ENCODE assay signal across 1 cellular context in genomic region chr16:3234543-3235541, GRCh38.
TF ChIP-seq lines count a peak whose summit lies in the region.

Gene ZNF200 (minus strand): TSS chr16:3235158. CDS start chr16:3233755, 1,403 bp downstream.

TF ChIP-seq in K562, 482 proteins besides CTCF, POLR2A, EP300 and RAD21 (continued from another document and continues in another):
- TF ChIP-seq KHSRP (IDR thresholded peaks at IDR 0.05) (peak; percentile 96), BCL6 (CRISPR knock-in tag; IDR thresholded peaks at IDR 0.05) (no peak), TAF9B (IDR thresholded peaks at IDR 0.05; ENCODE audit: partially characterized antibody) (no peak), HEY1 (CRISPR knock-in tag; IDR thresholded peaks at IDR 0.05; ENCODE audit: borderline replicate concordance) (no peak), POLR3A (IDR thresholded peaks at IDR 0.05; ENCODE audit: borderline replicate concordance, extremely low read depth, insufficient read depth, insufficient read length) (no peak), CTCFL (IDR thresholded peaks at IDR 0.05; ENCODE audit: borderline replicate concordance, insufficient read depth, low read depth, low read length, poor library complexity, severe bottlenecking) (no peak), SRSF7 (optimal IDR thresholded peaks at IDR 0.05; ENCODE audit: low read depth, low read length) (no peak), HMG20B (CRISPR knock-in tag; IDR thresholded peaks at IDR 0.05) (no peak), ZC3H11A (IDR thresholded peaks at IDR 0.05; ENCODE audit: low read depth, low read length) (no peak), U2AF1 (optimal IDR thresholded peaks at IDR 0.05; ENCODE audit: low read depth, low read length) (no peak), RBM17 (IDR thresholded peaks at IDR 0.05; ENCODE audit: borderline replicate concordance, low read depth, low read length) (no peak), MGA (IDR thresholded peaks at IDR 0.05) (peak; percentile 71), RBM25 (IDR thresholded peaks at IDR 0.05; ENCODE audit: low read depth, low read length, severe bottlenecking) (no peak), KAT2B (IDR thresholded peaks at IDR 0.05; ENCODE audit: low read depth, low read length) (no peak), CREB3 (tag; conservative IDR thresholded peaks at IDR 0.05; ENCODE audit: low read depth) (peak; percentile 76; the same call in 1 of the 2 replicates), TSHZ1 (CRISPR knock-in tag; IDR thresholded peaks at IDR 0.05) (no peak), ZNF232 (CRISPR knock-in tag; IDR thresholded peaks at IDR 0.05) (0 out of 2 replicates have a peak, but pooled peaks have one; percentile 5), USF2 (CRISPR knock-in tag; IDR thresholded peaks at IDR 0.05) (no peak), NKRF (IDR thresholded peaks at IDR 0.05; ENCODE audit: borderline replicate concordance) (peak; percentile 89), ADNP (tag; IDR thresholded peaks at IDR 0.05) (no peak), KDM1A (IDR thresholded peaks at IDR 0.05) (no peak), TBP (optimal IDR thresholded peaks at IDR 0.05; ENCODE audit: low read depth, low read length) (peak; percentile 43), ARID3B (CRISPR knock-in tag; IDR thresholded peaks at IDR 0.05; ENCODE audit: borderline replicate concordance) (no peak), SNIP1 (IDR thresholded peaks at IDR 0.05; ENCODE audit: low read depth) (no peak), BRD4 (IDR thresholded peaks at IDR 0.05) (no peak), CHCHD3 (CRISPR knock-in tag; IDR thresholded peaks at IDR 0.05) (no peak), RHOXF2B (CRISPR knock-in tag; conservative IDR thresholded peaks at IDR 0.05) (no peak), CGGBP1 (CRISPR knock-in tag; IDR thresholded peaks at IDR 0.05) (no peak), KDM5B (IDR thresholded peaks at IDR 0.05; ENCODE audit: insufficient replicate concordance, low read depth, low read length) (peak; percentile 64), GABPB2 (CRISPR knock-in tag; conservative IDR thresholded peaks at IDR 0.05) (no peak), ZNF75A (CRISPR knock-in tag; IDR thresholded peaks at IDR 0.05) (no peak), BRCA1 (IDR thresholded peaks at IDR 0.05) (no peak), BRCA1 (CRISPR knock-in tag; IDR thresholded peaks at IDR 0.05) (no peak), JUND (IDR thresholded peaks at IDR 0.05; ENCODE audit: borderline replicate concordance, low read depth, low read length) (peak; percentile 61), JUND (tag; IDR thresholded peaks at IDR 0.05; ENCODE audit: borderline replicate concordance, low read depth, low read length) (peak; percentile 62; the same call in 2 of the 3 replicates), FUS (optimal IDR thresholded peaks at IDR 0.05; ENCODE audit: low read depth, low read length) (no peak), CCNT2 (IDR thresholded peaks at IDR 0.05; ENCODE audit: borderline replicate concordance, extremely low read depth, insufficient read length, low read depth, low read length) (no peak), HDAC8 (tag; IDR thresholded peaks at IDR 0.05) (no peak), MAFK (IDR thresholded peaks at IDR 0.05; ENCODE audit: low read length) (no peak)
